Comparison of ENCODE assay signal across 8 cellular contexts in the genomic region with DNA sequence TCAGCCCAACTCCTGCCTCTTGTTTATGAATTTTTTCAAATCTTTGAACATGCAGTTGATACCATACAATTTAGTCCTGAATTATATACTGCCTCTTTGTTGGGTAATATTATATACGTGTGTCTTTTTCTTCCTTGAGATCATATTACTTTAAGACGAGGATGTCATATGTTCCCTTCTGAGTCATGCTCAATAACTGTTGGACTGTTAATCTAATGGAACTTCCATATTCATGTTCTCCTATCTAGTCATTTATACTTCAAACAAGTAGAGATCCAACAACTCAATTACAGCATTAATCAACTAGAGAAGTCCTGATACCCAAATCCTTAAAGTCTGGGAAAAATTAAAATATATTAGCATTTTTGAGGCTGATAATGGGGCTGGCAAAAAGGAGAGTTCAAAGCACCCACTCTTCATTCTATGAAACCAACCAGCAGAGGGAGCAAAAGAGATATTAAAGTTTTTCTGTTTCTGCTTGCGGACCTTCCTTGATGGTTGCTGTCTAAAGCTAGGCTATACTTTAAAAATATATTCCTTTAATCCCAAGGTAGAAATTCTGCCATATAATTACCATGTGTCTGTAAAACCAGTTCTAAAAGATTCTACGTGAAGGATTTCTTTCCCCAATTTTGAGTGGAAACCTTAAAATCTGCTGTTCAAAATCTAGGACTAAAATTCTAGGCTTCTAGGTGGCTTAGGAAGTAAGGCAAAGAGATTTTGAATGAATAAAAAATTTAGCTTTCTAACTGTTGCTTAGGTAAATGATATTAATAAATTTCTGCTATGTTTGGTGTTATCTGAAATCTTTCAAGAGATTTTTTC.
DNase-seq lines count a peak whose midpoint lies in the region; ATAC-seq, FAIRE-seq and TF ChIP-seq lines count a peak whose summit lies in the region.

No MANE protein-coding gene starts in this region.

- no peak overlapping the region for H3K27ac ChIP-seq in CD4-positive, alpha-beta memory T cell (ENCODE audit: low read depth, low read length)
- H3K27ac ChIP-seq in ascending aorta (no peak overlapping the region), kidney (ENCODE audit: low read depth in 2 of 2, low read length in 2 of 2) (no peak overlapping the region)

- H3K36me3 ChIP-seq in CD4-positive, alpha-beta memory T cell (ENCODE audit: insufficient read depth, low read length), result no peaks in the 10 kb centered on the region
- H3K36me3 ChIP-seq in ascending aorta (no peaks in the 10 kb centered on the region), kidney (ENCODE audit: control insufficient read depth in 1 of 2, insufficient read depth in 2 of 2, low read length in 2 of 2) (no peaks in the 10 kb centered on the region)

- H3K4me3 ChIP-seq in CD4-positive, alpha-beta memory T cell (ENCODE audit: low read length in 2 of 2), result no peak overlapping the region
- H3K4me3 ChIP-seq in ascending aorta (no peak overlapping the region), kidney (ENCODE audit: low read length in 2 of 2) (no peak overlapping the region)

- CTCF ChIA-PET in CD4-positive, alpha-beta memory T cell (lab: Charles Lee; ENCODE audit: partially characterized antibody), result interaction anchor here (1.3 kb wide), 1 partner anchor 1149 kb away, joined by 9 read pairs; no protein-coding TSS in a partner anchor

- no peaks in the 10 kb centered on the region for H3K36me3 Mint-ChIP-seq in CD4-positive, alpha-beta memory T cell

- no peak for TF ChIP-seq POLR2A in GM12892 (IDR thresholded peaks at IDR 0.05; ENCODE audit: low read depth, low read length)

- H3K27me3 Mint-ChIP-seq in CD4-positive, alpha-beta memory T cell, result peaks cover 0 to 2% of the 10 kb centered on the region in 2 donors

- intact Hi-C loops in CD4-positive, alpha-beta memory T cell (cut with micrococcal nuclease), result no loop called here
- intact Hi-C loops in ascending aorta (cut with DNase I) (loop anchor here (5.0 to 10.0 kb wide), 3 partner anchors 501 to 1147 kb away; a partner anchor contains a TSS), kidney (cut with DNase I) (no loop called here)

- H3K4me1 ChIP-seq in CD4-positive, alpha-beta memory T cell (ENCODE audit: insufficient read depth, low read length), result no peaks in the 10 kb centered on the region
- H3K4me1 ChIP-seq in ascending aorta, result peaks cover 0 to 14% of the 10 kb centered on the region in 2 donors
- H3K4me1 ChIP-seq in kidney (ENCODE audit: control insufficient read depth in 1 of 2, insufficient read depth in 1 of 2, low read depth in 1 of 2, low read length in 2 of 2), result no peaks in the 10 kb centered on the region

- no peak overlapping the region for H3K4me3 Mint-ChIP-seq in CD4-positive, alpha-beta memory T cell

- FAIRE-seq in GM19239 (lab: Jason Lieb, UNC) (peak; percentile 71), kidney (lab: Jason Lieb, UNC) (no peak), GM12892 (lab: Jason Lieb, UNC) (no peak)

- H3K9me3 Mint-ChIP-seq in CD4-positive, alpha-beta memory T cell, result no peaks in the 10 kb centered on the region

- peak; percentile 8 to 62 (median 43) for TF ChIP-seq CTCF in ascending aorta (IDR thresholded peaks at IDR 0.05)
- TF ChIP-seq CTCF in kidney (IDR thresholded peaks at IDR 0.05; ENCODE audit: borderline replicate concordance, extremely low read depth, insufficient read depth), result peak; percentile 48

- H3K4me1 Mint-ChIP-seq in CD4-positive, alpha-beta memory T cell, result no peaks in the 10 kb centered on the region

- H3K9ac ChIP-seq in kidney (ENCODE audit: low read length in 2 of 2), result no peak overlapping the region

- POLR2A ChIA-PET in CD4-positive, alpha-beta memory T cell (lab: Charles Lee; ENCODE audit: partially characterized antibody), result no interaction called here

- ATAC-seq in GM19467 (IDR thresholded peaks at IDR 0.05; ENCODE audit: unreplicated experiment), result no peak

- no peak overlapping the region for H3K27ac Mint-ChIP-seq in CD4-positive, alpha-beta memory T cell

- H3K9me3 ChIP-seq in CD4-positive, alpha-beta memory T cell (ENCODE audit: control insufficient read depth in 1 of 2, low read length in 2 of 2), result no peaks in the 10 kb centered on the region
- H3K9me3 ChIP-seq in ascending aorta (no peaks in the 10 kb centered on the region), kidney (ENCODE audit: control insufficient read depth in 1 of 2, low read length in 2 of 2) (no peaks in the 10 kb centered on the region)

- peak in 3 of 5 donors; percentile 1 to 11 (median 1) for DNase-seq in CD4-positive, alpha-beta memory T cell
- DNase-seq in GM19239 (ENCODE audit: insufficient read length, low spot score) (peak; percentile 1), NAMALWA (ENCODE audit: low spot score) (peak; percentile 42), ascending aorta (ENCODE audit: low spot score in 2 of 2) (no peak), kidney (no peak), GM12892 (ENCODE audit: insufficient read length) (no peak)
- DNase-seq in activated T-cell treated with anti-CD3 and anti-CD28 coated beads, Interleukin-2, amount 50 U/mL, for 48 hours, result no peak

- no peaks in the 10 kb centered on the region for H3K27me3 ChIP-seq in CD4-positive, alpha-beta memory T cell (ENCODE audit: insufficient read depth, low read length)
- H3K27me3 ChIP-seq in ascending aorta, result no peaks in the 10 kb centered on the region

Comparison
In these comparisons a context has a peak if more than half of its experiments do, and no peak if none do; other contexts are left out.
1. DNase-seq: peak in CD4-positive, alpha-beta memory T cell (3 of 5), GM19239 (single experiment) and NAMALWA (single experiment); none in ascending aorta (0 of 2), kidney (single experiment), GM12892 (single experiment) and activated T-cell treated with anti-CD3 and anti-CD28 coated beads, Interleukin-2, amount 50 U/mL, for 48 hours (0 of 2).